ENCODE assay signal across 8 cellular contexts in genomic region chr1:61724721-61725694, GRCh38. TPM values are rescaled to one million over a fixed set of nuclear protein-coding genes. Genes with fewer than 3 reads are reported as not detected.
DNase-seq lines count a peak whose midpoint lies in the region; ATAC-seq, FAIRE-seq and TF ChIP-seq lines count a peak whose summit lies in the region.

TSS of gene TM2D1 (minus strand) at chr1:61725141. CDS start at chr1:61725120, 21 bp downstream.

- peak; percentile 92 for DNase-seq in AG08396 (ENCODE audit: low spot score)
- DNase-seq in NCI-H345 treated with DMSO at 0.1 percent for 48 hours (lab: John Stamatoyannopoulos, UW; ENCODE audit: unreplicated experiment) = peak; percentile 79
- peak; percentile 95 for DNase-seq in cerebellar cortex (ENCODE audit: low spot score)
- DNase-seq in keratinocyte (ENCODE audit: low read depth, low spot score) = peak; percentile 64
- DNase-seq in stimulated activated CD4-positive, alpha-beta T cell treated with anti-CD3 and anti-CD28 coated beads, Interleukin-15, amount 100 ng/mL, for 1 hour (ENCODE audit: low read depth in 1 of 2, low spot score in 1 of 2) = peak; percentile 62 to 70

- no peaks in the 10 kb centered on the region for H3K27me3 ChIP-seq in keratinocyte (ENCODE audit: control insufficient read depth, extremely low read depth, insufficient read depth, low read length)

- peaks cover 22% of the 10 kb centered on the region for H3K4me1 ChIP-seq in keratinocyte (ENCODE audit: control insufficient read depth, extremely low read depth, insufficient read depth, low read length)

- H3K9me1 ChIP-seq in keratinocyte (ENCODE audit: control insufficient read depth, extremely low read depth, insufficient read depth, low read length) = no peaks in the 10 kb centered on the region

- peak within 1 kb of the TSS; percentile 98 for H3K4me2 ChIP-seq in keratinocyte (ENCODE audit: control insufficient read depth, extremely low read depth, insufficient read depth, low read depth, low read length)

- no peak for TF ChIP-seq CTCF in keratinocyte (optimal IDR thresholded peaks at IDR 0.05 in 1 of 3, IDR thresholded peaks at IDR 0.05 in 1 of 3, conservative IDR thresholded peaks at IDR 0.05 in 1 of 3; ENCODE audit: extremely low read depth in 1 of 3, insufficient read depth in 2 of 3, low read length in 3 of 3)

- H4K20me1 ChIP-seq in keratinocyte (ENCODE audit: control insufficient read depth, extremely low read depth, insufficient read depth, low read length) = no peaks in the 10 kb centered on the region

- peak within 1 kb of the TSS; percentile 83 to 92 (median 91) for H3K4me3 ChIP-seq in keratinocyte (ENCODE audit: control insufficient read depth in 2 of 3, extremely low read depth in 1 of 3, insufficient read depth in 2 of 3, low read depth in 1 of 3, low read length in 3 of 3)

- H3K9ac ChIP-seq in keratinocyte (ENCODE audit: control insufficient read depth, extremely low read depth, insufficient read depth, low read length) = peak within 1 kb of the TSS; percentile 98

- H2AFZ ChIP-seq in keratinocyte (ENCODE audit: control insufficient read depth, low read length) = peak within 1 kb of the TSS; percentile 99

- H3K9me3 ChIP-seq in keratinocyte (ENCODE audit: control insufficient read depth, low read depth, low read length) = no peaks in the 10 kb centered on the region

- H3K79me2 ChIP-seq in keratinocyte (ENCODE audit: control insufficient read depth, insufficient read depth, low read length) = peaks cover 44% of the 10 kb centered on the region

- dilution Hi-C loops in keratinocyte (cut with MboI; ENCODE audit: extremely low pct_ligation_motif_present, low sequenced_read_pairs) = no loop called here

- peak; percentile 68 for FAIRE-seq in keratinocyte (lab: Jason Lieb, UNC)

- peak; percentile 100 for ATAC-seq in GM19023 (IDR thresholded peaks at IDR 0.05; ENCODE audit: unreplicated experiment)
- ATAC-seq in HG03280 (IDR thresholded peaks at IDR 0.05; ENCODE audit: unreplicated experiment) = peak; percentile 100
- peak; percentile 96 for ATAC-seq in activated CD4-positive, CD25-positive, alpha-beta regulatory T cell treated with anti-CD3 and anti-CD28 coated beads, Interleukin-2, amount 50 U/mL, for 24 hours

- peaks cover 0 to 3% of the 10 kb centered on the region in 2 experiments for H3K36me3 ChIP-seq in keratinocyte (ENCODE audit: control insufficient read depth in 2 of 2, extremely low read depth in 1 of 2, insufficient read depth in 2 of 2, low read length in 2 of 2)

- peak within 1 kb of the TSS; percentile 94 for H3K27ac ChIP-seq in keratinocyte (ENCODE audit: control insufficient read depth, insufficient read depth, low read length)

RNA-seq across cellular contexts. Expression of gene TM2D1, which starts in this region (rescaled TPM):
- 51.1 to 70.2 TPM (median 51.5 TPM) in 3 replicates for polyA plus RNA-seq in keratinocyte
- polyA plus RNA-seq in keratinocyte (2011; ENCODE audit: low read depth) = 20.4 TPM
- polyA plus RNA-seq in keratinocyte (2011; cell fraction: cytosol; rRNA removed) = 40.6 and 62.4 TPM in 2 replicates
- 66.3 and 80.3 TPM in 2 replicates for polyA plus RNA-seq in keratinocyte (2011; cell fraction: nucleus; rRNA removed)
- 40.8 and 43.9 TPM in 2 replicates for polyA plus RNA-seq in keratinocyte (2012; ENCODE audit: low replicate concordance)
- 6.4 to 24.6 TPM (median 19.3 TPM) in 3 replicates for polyA minus RNA-seq in keratinocyte
- polyA minus RNA-seq in keratinocyte (2011; cell fraction: cytosol; rRNA and poly(A)+ RNA removed) = 33.0 TPM
- polyA minus RNA-seq in keratinocyte (2011; cell fraction: nucleus; rRNA and poly(A)+ RNA removed) = 31.9 and 47.5 TPM in 2 replicates

Comparison
In these comparisons a context has a peak if more than half of its experiments do, and no peak if none do; other contexts are left out.
1. Peak in every context shown above with its lines: DNase-seq, ATAC-seq, H3K4me3 ChIP-seq and H3K27ac ChIP-seq.